9 cellular contexts compared by ENCODE assay signal in genomic region chr12:108689314-108690190, GRCh38. TPM values are rescaled to one million over a fixed set of nuclear protein-coding genes. Genes with fewer than 3 reads are reported as not detected.
DNase-seq lines count a peak whose midpoint lies in the region; ATAC-seq, FAIRE-seq and TF ChIP-seq lines count a peak whose summit lies in the region.
"Had no signal": no experiment of that assay in that cellular context is flagged by ENCODE, and none has a peak within 500 bp of the region (broad histone marks: within the 10 kb centered on the region; RNA-seq: fewer than 3 reads in every experiment).

No MANE protein-coding gene starts in this region.

- peaks cover 9% of the 10 kb centered on the region for H3K36me3 ChIP-seq in OCI-LY3 (replicated peaks; ENCODE audit: low read depth, low read length)
- peaks cover 11% of the 10 kb centered on the region for H3K36me3 ChIP-seq in astrocyte (ENCODE audit: insufficient read depth, low read length)
- peaks cover 0 to 2% (median 0%) of the 10 kb centered on the region in 4 donors for H3K36me3 ChIP-seq in liver (ENCODE audit: control insufficient read depth in 4 of 4, insufficient read depth in 3 of 4, low read depth in 1 of 4, low read length in 3 of 4)

- H3K4me3 Mint-ChIP-seq in astrocyte (ENCODE audit: unreplicated experiment), result peak overlapping the region; percentile 73
- peak overlapping the region; percentile 61 to 90 for H3K4me3 Mint-ChIP-seq in stimulated activated naive CD8-positive, alpha-beta T cell treated with anti-CD3 and anti-CD28 coated beads, Interleukin-15, amount 100 ng/mL, for 72 hours

- H3K27ac Mint-ChIP-seq in astrocyte (ENCODE audit: unreplicated experiment), result peak overlapping the region; percentile 97
- peak overlapping the region; percentile 90 to 95 for H3K27ac Mint-ChIP-seq in stimulated activated naive CD8-positive, alpha-beta T cell treated with anti-CD3 and anti-CD28 coated beads, Interleukin-15, amount 100 ng/mL, for 72 hours

- peak; percentile 34 to 53 for TF ChIP-seq RAD21 in liver (IDR thresholded peaks at IDR 0.05)

- peaks cover 73% of the 10 kb centered on the region for H3K4me1 Mint-ChIP-seq in astrocyte (ENCODE audit: low read depth, unreplicated experiment)
- peaks cover 70% of the 10 kb centered on the region for H3K4me1 Mint-ChIP-seq in stimulated activated naive CD8-positive, alpha-beta T cell treated with anti-CD3 and anti-CD28 coated beads, Interleukin-15, amount 100 ng/mL, for 72 hours

- 61% methylated on average over 7 of the region's 7 CpGs for WGBS in liver

- H3K4me1 ChIP-seq in OCI-LY3 (ENCODE audit: low read length) (peaks cover 73% of the 10 kb centered on the region), astrocyte (ENCODE audit: insufficient read depth, low read length) (peaks cover 68% of the 10 kb centered on the region), liver (ENCODE audit: control insufficient read depth in 4 of 4, insufficient read depth in 4 of 4, low read length in 3 of 4) (peaks cover 0 to 20% (median 13%) of the 10 kb centered on the region in 4 donors)

- peak; percentile 40 for TF ChIP-seq CTCF in OCI-LY3 (IDR thresholded peaks at IDR 0.05; ENCODE audit: low read depth, low read length)
- TF ChIP-seq CTCF in astrocyte (IDR thresholded peaks at IDR 0.05; ENCODE audit: insufficient read depth, low read depth, low read length), result no peak
- no peak for TF ChIP-seq CTCF in liver (IDR thresholded peaks at IDR 0.05; ENCODE audit: low read depth, low read length, missing input control)

- no peak for FAIRE-seq in astrocyte (lab: Jason Lieb, UNC)
- FAIRE-seq: G401.6 had no signal

- H3K79me2 ChIP-seq in OCI-LY3 (ENCODE audit: low read length) (peaks cover 55% of the 10 kb centered on the region), astrocyte (ENCODE audit: insufficient read depth, low read length) (peaks cover 94% of the 10 kb centered on the region)

- no peak overlapping the region for H2AFZ ChIP-seq in OCI-LY3 (ENCODE audit: low read depth, low read length)
- H2AFZ ChIP-seq in astrocyte (ENCODE audit: low read depth, low read length), result no peak overlapping the region

- H3K27me3 Mint-ChIP-seq in astrocyte (ENCODE audit: low read depth, unreplicated experiment), result no peaks in the 10 kb centered on the region
- H3K27me3 Mint-ChIP-seq in stimulated activated naive CD8-positive, alpha-beta T cell treated with anti-CD3 and anti-CD28 coated beads, Interleukin-15, amount 100 ng/mL, for 72 hours, result no peaks in the 10 kb centered on the region

- H3K9ac ChIP-seq in OCI-LY3 (ENCODE audit: low read length) (peak overlapping the region; percentile 79), astrocyte (ENCODE audit: low read length) (peak overlapping the region; percentile 88), liver (ENCODE audit: low read depth in 1 of 2, low read length in 2 of 2) (peak overlapping the region in 1 of 2 donors; percentile 38)

- peak overlapping the region; percentile 87 for H3K4me2 ChIP-seq in OCI-LY3 (ENCODE audit: low read length)
- peak overlapping the region; percentile 84 for H3K4me2 ChIP-seq in astrocyte (ENCODE audit: low read length)

- H3K4me3 ChIP-seq in OCI-LY3 (ENCODE audit: low read length) (peak overlapping the region; percentile 67), astrocyte (ENCODE audit: insufficient read depth, low read depth, low read length) (no peak overlapping the region), liver (ENCODE audit: low read depth in 1 of 3, low read length in 3 of 3) (no peak overlapping the region)

- peak; percentile 7 to 22 for DNase-seq in activated CD4-positive, alpha-beta T cell treated with anti-CD3 and anti-CD28 coated beads for 24 hours (ENCODE audit: low read depth in 2 of 2)
- no peak for DNase-seq in activated CD4-positive, alpha-beta T cell treated with anti-CD3 and anti-CD28 coated beads for 4 hours
- DNase-seq in astrocyte (ENCODE audit: low read depth) (peak; percentile 49), NCI-H1694 (lab: John Stamatoyannopoulos, UW) (no peak), NCI-H2196 (lab: John Stamatoyannopoulos, UW; ENCODE audit: unreplicated experiment) (no peak)
- DNase-seq in stimulated activated naive CD8-positive, alpha-beta T cell treated with anti-CD3 and anti-CD28 coated beads, Interleukin-15, amount 100 ng/mL, for 72 hours, result no peak

- H3K9me3 ChIP-seq in OCI-LY3 (ENCODE audit: insufficient read depth, low read length) (no peaks in the 10 kb centered on the region), astrocyte (ENCODE audit: insufficient read depth, low read depth, low read length) (no peaks in the 10 kb centered on the region), liver (ENCODE audit: control insufficient read depth in 4 of 4, low read length in 3 of 4) (no peaks in the 10 kb centered on the region)

- H3K9me3 Mint-ChIP-seq in astrocyte (ENCODE audit: unreplicated experiment), result no peaks in the 10 kb centered on the region
- H3K9me3 Mint-ChIP-seq in stimulated activated naive CD8-positive, alpha-beta T cell treated with anti-CD3 and anti-CD28 coated beads, Interleukin-15, amount 100 ng/mL, for 72 hours, result no peaks in the 10 kb centered on the region

- peak; percentile 40 for ATAC-seq in stimulated activated naive CD8-positive, alpha-beta T cell treated with anti-CD3 and anti-CD28 coated beads, Interleukin-15, amount 100 ng/mL, for 72 hours

- H3K27ac ChIP-seq in OCI-LY3 (ENCODE audit: low read length) (peak overlapping the region; percentile 96), astrocyte (ENCODE audit: low read depth, low read length) (peak overlapping the region; percentile 99), liver (ENCODE audit: low read depth in 1 of 2, low read length in 2 of 2) (peak overlapping the region; percentile 71 to 78)

- H4K20me1 ChIP-seq in OCI-LY3 (ENCODE audit: insufficient read depth, low read length), result peaks cover 9% of the 10 kb centered on the region; the same call in 1 of the 2 replicates
- peaks cover 18% of the 10 kb centered on the region for H4K20me1 ChIP-seq in astrocyte (ENCODE audit: insufficient read depth, low read length)

- H3K36me3 Mint-ChIP-seq in astrocyte (ENCODE audit: low read depth, unreplicated experiment), result peaks cover 7% of the 10 kb centered on the region

- no peaks in the 10 kb centered on the region for H3K27me3 ChIP-seq in OCI-LY3 (ENCODE audit: low read depth, low read length)
- H3K27me3 ChIP-seq in astrocyte (ENCODE audit: insufficient read depth, low read length), result no peaks in the 10 kb centered on the region
- no peaks in the 10 kb centered on the region for H3K27me3 ChIP-seq in liver (ENCODE audit: control insufficient read depth in 4 of 4, insufficient read depth in 4 of 4, low read length in 3 of 4)

TF ChIP-seq in liver, 16 proteins besides CTCF, POLR2A, EP300 and RAD21:
- peak; percentile 40 for TF ChIP-seq NR2F2 (IDR thresholded peaks at IDR 0.05)
- TF ChIP-seq YY1 (IDR thresholded peaks at IDR 0.05), result no peak
- TF ChIP-seq EGR1 (IDR thresholded peaks at IDR 0.05; ENCODE audit: low read depth in 2 of 2), result no peak
- no peak for TF ChIP-seq HNF4A (conservative IDR thresholded peaks at IDR 0.05)
- TF ChIP-seq RXRA (IDR thresholded peaks at IDR 0.05), result no peak
- no peak for TF ChIP-seq GABPA (IDR thresholded peaks at IDR 0.05 in 1 of 2, conservative IDR thresholded peaks at IDR 0.05 in 1 of 2)
- no peak for TF ChIP-seq TAF1 (conservative IDR thresholded peaks at IDR 0.05)

RNA-seq across cellular contexts. Expression of gene CORO1C, which starts 41.8 kb away (rescaled TPM):
- total RNA-seq in astrocyte, result 364 and 391 TPM in 2 replicates
- total RNA-seq in liver, result 10 to 100 TPM; 45.8 to 58.6 TPM
- 10 to 100 TPM; 23.2 to 38.1 TPM for polyA plus RNA-seq in liver

RNA-seq across cellular contexts. Expression of gene SELPLG, which starts 55.9 kb away (rescaled TPM):
- total RNA-seq in astrocyte (4.9 and 5.8 TPM in 2 replicates), liver (1 to 10 TPM; 4.8 to 9.6 TPM)
- polyA plus RNA-seq in liver, result 1 to 10 TPM; 2.1 to 4.8 TPM

Comparison
In these comparisons a context has a peak if more than half of its experiments do, and no peak if none do; other contexts are left out.
1. DNase-seq: peak in activated CD4-positive, alpha-beta T cell treated with anti-CD3 and anti-CD28 coated beads for 24 hours (2 of 2) and astrocyte (single experiment); none in activated CD4-positive, alpha-beta T cell treated with anti-CD3 and anti-CD28 coated beads for 4 hours (0 of 2), stimulated activated naive CD8-positive, alpha-beta T cell treated with anti-CD3 and anti-CD28 coated beads, Interleukin-15, amount 100 ng/mL, for 72 hours (0 of 2), NCI-H1694 (single experiment) and NCI-H2196 (single experiment).
2. Peak in every context shown above with its lines, with median percentiles within 50 percentile points of each other: H3K27ac ChIP-seq.